ENCODE assay signal across 8 cellular contexts in the genomic region with DNA sequence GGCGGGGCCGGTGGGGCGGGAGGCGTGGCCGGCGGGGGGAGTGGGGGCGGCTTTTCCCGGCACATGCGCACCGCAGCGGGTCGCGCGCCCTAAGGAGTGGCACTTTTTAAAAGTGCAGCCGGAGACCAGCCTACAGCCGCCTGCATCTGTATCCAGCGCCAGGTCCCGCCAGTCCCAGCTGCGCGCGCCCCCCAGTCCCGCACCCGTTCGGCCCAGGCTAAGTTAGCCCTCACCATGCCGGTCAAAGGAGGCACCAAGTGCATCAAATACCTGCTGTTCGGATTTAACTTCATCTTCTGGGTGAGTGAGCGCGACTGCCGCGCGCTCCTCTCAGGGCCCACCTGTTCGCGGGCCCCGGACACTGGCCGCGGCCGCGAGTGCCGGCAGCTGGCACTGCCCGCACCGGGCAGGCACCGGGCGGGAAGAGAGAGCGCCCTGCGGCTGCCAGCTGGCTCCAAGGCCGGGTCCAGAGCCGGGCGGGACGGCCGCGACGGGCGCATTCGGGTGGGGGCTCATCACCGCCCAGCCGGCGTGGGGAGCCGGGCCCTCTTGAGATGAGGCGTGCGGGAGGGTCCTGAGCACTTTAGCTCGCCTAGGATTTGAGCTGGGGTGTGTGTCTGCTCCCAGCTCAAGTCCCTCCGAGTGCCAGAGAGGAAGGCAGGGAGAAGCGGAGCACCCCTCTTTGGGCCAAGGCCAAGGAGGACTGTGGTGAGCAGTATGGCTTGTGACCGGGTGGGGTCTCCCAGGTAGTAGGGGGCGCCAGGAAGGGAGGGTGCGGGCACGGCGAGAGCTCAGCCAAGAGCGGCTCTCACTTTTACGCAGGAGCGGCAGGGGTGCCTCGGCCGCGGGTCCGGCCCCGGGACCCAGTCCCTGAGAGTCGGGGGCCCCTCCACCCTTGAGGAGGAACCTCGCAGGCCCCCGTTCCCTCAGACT. TPM values are rescaled to one million over a fixed set of nuclear protein-coding genes. Genes with fewer than 3 reads are reported as not detected.
DNase-seq lines count a peak whose midpoint lies in the region; ATAC-seq lines count a peak whose summit lies in the region.

A gene with protein sequence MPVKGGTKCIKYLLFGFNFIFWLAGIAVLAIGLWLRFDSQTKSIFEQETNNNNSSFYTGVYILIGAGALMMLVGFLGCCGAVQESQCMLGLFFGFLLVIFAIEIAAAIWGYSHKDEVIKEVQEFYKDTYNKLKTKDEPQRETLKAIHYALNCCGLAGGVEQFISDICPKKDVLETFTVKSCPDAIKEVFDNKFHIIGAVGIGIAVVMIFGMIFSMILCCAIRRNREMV (plus strand): TSS at position 135 of the 933 bp plus-strand sequence. CDS start 100 bp downstream, at position 235.

- H3K4me3 ChIP-seq in BLaER1, result peak within 1 kb of the TSS; percentile 100
- peak within 1 kb of the TSS; percentile 85 for H3K4me3 ChIP-seq in HUES48 (ENCODE audit: low read depth, low read length)
- H3K4me3 ChIP-seq in mesenchymal stem cell (ENCODE audit: insufficient read depth in 1 of 2, low read depth in 1 of 2, low read length in 2 of 2), result peak within 1 kb of the TSS; percentile 51 to 85

- peaks cover 28% of the 10 kb centered on the region for H3K36me3 ChIP-seq in BLaER1
- H3K36me3 ChIP-seq in HUES48 (ENCODE audit: control insufficient read depth, insufficient read depth, low read length), result peaks cover 11% of the 10 kb centered on the region
- H3K36me3 ChIP-seq in mesenchymal stem cell (ENCODE audit: control insufficient read depth in 1 of 2, insufficient read depth in 2 of 2, low read depth in 1 of 2, low read length in 2 of 2), result no peaks in the 10 kb centered on the region

- no peak within 1 kb of the TSS for H2BK5ac ChIP-seq in mesenchymal stem cell (ENCODE audit: low read depth, low read length, poor library complexity, severe bottlenecking)

- peak within 1 kb of the TSS; percentile 100 for H3K4me2 ChIP-seq in BLaER1
- peak within 1 kb of the TSS; percentile 86 for H3K4me2 ChIP-seq in mesenchymal stem cell (ENCODE audit: low read length, poor library complexity, severe bottlenecking)

- peak within 1 kb of the TSS; percentile 64 for H2BK120ac ChIP-seq in mesenchymal stem cell (ENCODE audit: low read depth, low read length)

- intact Hi-C loops in activated CD4-positive, alpha-beta T cell treated with anti-CD3 and anti-CD28 coated beads for 36 hours (cut with DNase I, micrococcal nuclease), result no loop called here

- POLR2A ChIA-PET in activated CD4-positive, alpha-beta T cell treated with anti-CD3 and anti-CD28 coated beads for 36 hours (lab: Charles Lee), result no interaction called here

- CTCF ChIA-PET in activated CD4-positive, alpha-beta T cell treated with anti-CD3 and anti-CD28 coated beads for 36 hours (lab: Charles Lee), result interaction anchor here (0.6 to 2.0 kb wide), 11 partner anchors 12 to 293 kb away, joined by 3 to 11 read pairs (median 3); no protein-coding TSS in a partner anchor

- peak within 1 kb of the TSS; percentile 85 for H4K91ac ChIP-seq in mesenchymal stem cell (ENCODE audit: low read length)

- peak within 1 kb of the TSS; percentile 95 for H2BK15ac ChIP-seq in mesenchymal stem cell (ENCODE audit: low read depth, poor library complexity, severe bottlenecking)

- peak within 1 kb of the TSS; percentile 9 to 35 for H3K23ac ChIP-seq in mesenchymal stem cell (ENCODE audit: low read length in 2 of 2)

- peaks cover 21% of the 10 kb centered on the region for H3K4me1 Mint-ChIP-seq in activated CD4-positive, alpha-beta T cell treated with anti-CD3 and anti-CD28 coated beads for 36 hours
- H3K4me1 Mint-ChIP-seq in effector memory CD8-positive, alpha-beta T cell (ENCODE audit: low read depth in 2 of 2), result peaks cover 4 to 7% of the 10 kb centered on the region in 2 donors

- peaks cover 16% of the 10 kb centered on the region for H4K20me1 ChIP-seq in BLaER1

- H3K18ac ChIP-seq in mesenchymal stem cell (ENCODE audit: low read depth in 1 of 2, low read length in 2 of 2), result peak within 1 kb of the TSS; percentile 18 to 67

- H2BK12ac ChIP-seq in mesenchymal stem cell (ENCODE audit: low read length in 2 of 2), result peak within 1 kb of the TSS in 1 of 2 experiments; percentile 68

- H3K14ac ChIP-seq in mesenchymal stem cell (ENCODE audit: low read length in 2 of 2), result peak within 1 kb of the TSS in 1 of 2 experiments; percentile 8

- peak; percentile 66 for DNase-seq in activated CD4-positive, alpha-beta T cell treated with anti-CD3 and anti-CD28 coated beads for 36 hours
- no peak for DNase-seq in effector memory CD8-positive, alpha-beta T cell
- DNase-seq in mesenchymal stem cell, result peak; percentile 41
- DNase-seq in stimulated activated CD8-positive, alpha-beta memory T cell treated with anti-CD3 and anti-CD28 coated beads, Interleukin-4, amount 100 ng/mL, for 48 hours, result peak; percentile 58
- DNase-seq in NCI-H1092 (lab: John Stamatoyannopoulos, UW), result no peak
- no peak for DNase-seq in DMS153 (lab: John Stamatoyannopoulos, UW)

- peak; percentile 55 for ATAC-seq in activated CD4-positive, alpha-beta T cell treated with anti-CD3 and anti-CD28 coated beads for 36 hours
- ATAC-seq in effector memory CD8-positive, alpha-beta T cell (replicated peaks), result peak; percentile 48

- H4K8ac ChIP-seq in mesenchymal stem cell (ENCODE audit: low read length), result peak within 1 kb of the TSS; percentile 88

- peak within 1 kb of the TSS; percentile 99 for H3K9ac ChIP-seq in BLaER1
- H3K9ac ChIP-seq in HUES48 (ENCODE audit: low read depth, low read length), result peak within 1 kb of the TSS; percentile 43
- H3K9ac ChIP-seq in mesenchymal stem cell (ENCODE audit: low read length), result peak within 1 kb of the TSS; percentile 90

- H3K9me3 ChIP-seq in BLaER1 (no peaks in the 10 kb centered on the region), HUES48 (ENCODE audit: control insufficient read depth, insufficient read depth, low read length) (no peaks in the 10 kb centered on the region), mesenchymal stem cell (ENCODE audit: control insufficient read depth, low read length) (no peaks in the 10 kb centered on the region)

- peak within 1 kb of the TSS; percentile 2 for H3K27ac Mint-ChIP-seq in activated CD4-positive, alpha-beta T cell treated with anti-CD3 and anti-CD28 coated beads for 36 hours
- no peak within 1 kb of the TSS for H3K27ac Mint-ChIP-seq in effector memory CD8-positive, alpha-beta T cell

- H3K27ac ChIP-seq in BLaER1 (peak within 1 kb of the TSS; percentile 99), HUES48 (ENCODE audit: low read depth, low read length) (peak within 1 kb of the TSS; percentile 78), mesenchymal stem cell (ENCODE audit: low read length, poor library complexity, severe bottlenecking) (peak within 1 kb of the TSS; percentile 30)

- H3K36me3 Mint-ChIP-seq in activated CD4-positive, alpha-beta T cell treated with anti-CD3 and anti-CD28 coated beads for 36 hours (ENCODE audit: low read depth), result no peaks in the 10 kb centered on the region
- no peaks in the 10 kb centered on the region for H3K36me3 Mint-ChIP-seq in effector memory CD8-positive, alpha-beta T cell (ENCODE audit: insufficient read depth)

- no peak within 1 kb of the TSS for H2AK5ac ChIP-seq in mesenchymal stem cell (ENCODE audit: low read length, severe bottlenecking)

- no peaks in the 10 kb centered on the region for H3K9me3 Mint-ChIP-seq in activated CD4-positive, alpha-beta T cell treated with anti-CD3 and anti-CD28 coated beads for 36 hours (ENCODE audit: low read depth)
- H3K9me3 Mint-ChIP-seq in effector memory CD8-positive, alpha-beta T cell, result no peaks in the 10 kb centered on the region

- H3K4ac ChIP-seq in mesenchymal stem cell (ENCODE audit: low read depth in 1 of 2, low read length in 2 of 2), result peak within 1 kb of the TSS in 1 of 2 experiments; percentile 81

- H3K27me3 Mint-ChIP-seq in activated CD4-positive, alpha-beta T cell treated with anti-CD3 and anti-CD28 coated beads for 36 hours, result peaks cover 36% of the 10 kb centered on the region
- peaks cover 39 to 70% of the 10 kb centered on the region in 2 donors for H3K27me3 Mint-ChIP-seq in effector memory CD8-positive, alpha-beta T cell

- peak within 1 kb of the TSS; percentile 24 for H2AFZ ChIP-seq in mesenchymal stem cell (ENCODE audit: low read depth, low read length)

- H3K4me3 Mint-ChIP-seq in activated CD4-positive, alpha-beta T cell treated with anti-CD3 and anti-CD28 coated beads for 36 hours, result peak within 1 kb of the TSS; percentile 58
- H3K4me3 Mint-ChIP-seq in effector memory CD8-positive, alpha-beta T cell, result peak within 1 kb of the TSS; percentile 48 to 51

- H3K79me1 ChIP-seq in mesenchymal stem cell (replicated peaks; ENCODE audit: low read length, poor library complexity, severe bottlenecking), result peaks cover 14% of the 10 kb centered on the region

- WGBS in mesenchymal stem cell, result 1% methylated on average over 65 of the region's 79 CpGs

- H3K27me3 ChIP-seq in BLaER1, result no peaks in the 10 kb centered on the region
- H3K27me3 ChIP-seq in HUES48 (ENCODE audit: control insufficient read depth, insufficient read depth, low read length), result peaks cover 10% of the 10 kb centered on the region
- no peaks in the 10 kb centered on the region for H3K27me3 ChIP-seq in mesenchymal stem cell (ENCODE audit: control insufficient read depth in 1 of 2, insufficient read depth in 1 of 2, low read length in 2 of 2)

- peaks cover 68% of the 10 kb centered on the region for H3K4me1 ChIP-seq in BLaER1
- H3K4me1 ChIP-seq in HUES48 (ENCODE audit: control insufficient read depth, insufficient read depth, low read length), result peaks cover 67% of the 10 kb centered on the region
- peaks cover 22% of the 10 kb centered on the region for H3K4me1 ChIP-seq in mesenchymal stem cell (ENCODE audit: control insufficient read depth, insufficient read depth, low read depth, low read length)

RNA-seq across cellular contexts. Expression of the gene that starts here (rescaled TPM):
- total RNA-seq in activated CD4-positive, alpha-beta T cell treated with anti-CD3 and anti-CD28 coated beads for 36 hours, result 10 to 100 TPM; 11.5 to 12.8 TPM
- 253 TPM for polyA plus RNA-seq in mesenchymal stem cell (2013, experiment 1 of 2)
- 270 TPM for polyA plus RNA-seq in mesenchymal stem cell (2013, experiment 2 of 2)

Comparison
In these comparisons a context has a peak if more than half of its experiments do, and no peak if none do; other contexts are left out.
1. H3K27ac ChIP-seq: peak in every context shown above with its lines; median percentile 99 in BLaER1; 78 in HUES48; 30 in mesenchymal stem cell.
2. H3K9ac ChIP-seq: peak in every context shown above with its lines; median percentile 99 in BLaER1; 90 in mesenchymal stem cell; 43 in HUES48.
3. DNase-seq: peak in activated CD4-positive, alpha-beta T cell treated with anti-CD3 and anti-CD28 coated beads for 36 hours (single experiment), mesenchymal stem cell (single experiment) and stimulated activated CD8-positive, alpha-beta memory T cell treated with anti-CD3 and anti-CD28 coated beads, Interleukin-4, amount 100 ng/mL, for 48 hours (single experiment); none in effector memory CD8-positive, alpha-beta T cell (0 of 3), NCI-H1092 (single experiment) and DMS153 (single experiment).
4. Peak in every context shown above with its lines, with median percentiles within 50 percentile points of each other: H3K4me3 ChIP-seq.